ENCODE assay signal across 8 cellular contexts in genomic region chr6:71533939-71534379, GRCh38.
DNase-seq lines count a peak whose midpoint lies in the region; ATAC-seq and TF ChIP-seq lines count a peak whose summit lies in the region.

No MANE protein-coding gene starts in this region.

- peaks cover 53% of the 10 kb centered on the region for H3K4me1 Mint-ChIP-seq in Calu3 (ENCODE audit: low read depth, unreplicated experiment)
- peaks cover 17% of the 10 kb centered on the region for H3K4me1 Mint-ChIP-seq in brain

- H3K9me3 Mint-ChIP-seq in Calu3 (ENCODE audit: low read depth, unreplicated experiment) (no peaks in the 10 kb centered on the region), brain (no peaks in the 10 kb centered on the region)

- intact Hi-C loops in Calu3 (cut with micrococcal nuclease; ENCODE audit: unreplicated experiment), result loop anchor here (1.0 kb wide), 2 partner anchors 550 to 878 kb away; no protein-coding TSS in a partner anchor
- intact Hi-C loops in posterior vena cava (cut with DNase I), result loop anchor here in 1 of 2 donors (10.0 kb wide), 1 partner anchor 551 kb away; no protein-coding TSS in a partner anchor

- H3K27me3 Mint-ChIP-seq in Calu3 (ENCODE audit: unreplicated experiment), result no peaks in the 10 kb centered on the region
- no peaks in the 10 kb centered on the region for H3K27me3 Mint-ChIP-seq in brain

- no peak for ATAC-seq in HG03342 (IDR thresholded peaks at IDR 0.05; ENCODE audit: unreplicated experiment)

- H3K4me3 Mint-ChIP-seq in Calu3 (ENCODE audit: low read depth, unreplicated experiment), result no peak overlapping the region
- no peak overlapping the region for H3K4me3 Mint-ChIP-seq in brain

- CTCF ChIA-PET in Calu3 (lab: Charles Lee), result interaction anchor here (1.5 to 1.6 kb wide), 2 partner anchors 10 to 878 kb away, joined by 4 to 5 read pairs; no protein-coding TSS in a partner anchor

- H3K36me3 Mint-ChIP-seq in Calu3 (ENCODE audit: insufficient read depth, unreplicated experiment) (no peaks in the 10 kb centered on the region), brain (no peaks in the 10 kb centered on the region)

- TF ChIP-seq CTCF in Calu3 (IDR thresholded peaks at IDR 0.05; ENCODE audit: unreplicated experiment) (peak; percentile 77), brain (conservative IDR thresholded peaks at IDR 0.05) (peak; percentile 79 to 84)

- no peak for TF ChIP-seq EP300 in Ishikawa (IDR thresholded peaks at IDR 0.05; ENCODE audit: borderline replicate concordance)

- no TSS peak for BruUV-seq in Calu3 (replicated peaks; lab: Mats Ljungman, UMichigan)

- H3K27ac Mint-ChIP-seq in Calu3 (ENCODE audit: unreplicated experiment) (no peak overlapping the region), brain (no peak overlapping the region)

- DNase-seq in Calu3 (peak; percentile 49), midbrain (lab: John Stamatoyannopoulos, UW) (peak; percentile 15), NCI-H1436 treated with DMSO at 0.1 percent for 48 hours (lab: John Stamatoyannopoulos, UW) (no peak), posterior vena cava (ENCODE audit: low spot score) (no peak)
- no peak for DNase-seq in activated CD4-positive, CD25-positive, alpha-beta regulatory T cell treated with anti-CD3 and anti-CD28 coated beads, Interleukin-2, amount 50 U/mL, for 72 hours

- TF ChIP-seq RAD21 in Ishikawa (IDR thresholded peaks at IDR 0.05; ENCODE audit: low read depth), result peak; percentile 75

TF ChIP-seq in Ishikawa, 13 proteins besides CTCF, POLR2A, EP300 and RAD21:
- TF ChIP-seq ZBTB7A (IDR thresholded peaks at IDR 0.05; ENCODE audit: low read depth) (no peak), TAF1 (IDR thresholded peaks at IDR 0.05; ENCODE audit: low read depth) (no peak), TEAD4 (IDR thresholded peaks at IDR 0.05) (no peak), CREB1 (IDR thresholded peaks at IDR 0.05; ENCODE audit: low read depth) (no peak), YY1 (IDR thresholded peaks at IDR 0.05; ENCODE audit: low read depth) (no peak), MAX (IDR thresholded peaks at IDR 0.05) (no peak), CEBPB (IDR thresholded peaks at IDR 0.05) (no peak), NFIC (IDR thresholded peaks at IDR 0.05) (no peak), TCF12 (IDR thresholded peaks at IDR 0.05; ENCODE audit: low read depth) (no peak), EGR1 (IDR thresholded peaks at IDR 0.05) (no peak), FOXM1 (IDR thresholded peaks at IDR 0.05; ENCODE audit: borderline replicate concordance, low read depth) (no peak), USF1 (IDR thresholded peaks at IDR 0.05) (no peak)
- TF ChIP-seq, protein P1, sequence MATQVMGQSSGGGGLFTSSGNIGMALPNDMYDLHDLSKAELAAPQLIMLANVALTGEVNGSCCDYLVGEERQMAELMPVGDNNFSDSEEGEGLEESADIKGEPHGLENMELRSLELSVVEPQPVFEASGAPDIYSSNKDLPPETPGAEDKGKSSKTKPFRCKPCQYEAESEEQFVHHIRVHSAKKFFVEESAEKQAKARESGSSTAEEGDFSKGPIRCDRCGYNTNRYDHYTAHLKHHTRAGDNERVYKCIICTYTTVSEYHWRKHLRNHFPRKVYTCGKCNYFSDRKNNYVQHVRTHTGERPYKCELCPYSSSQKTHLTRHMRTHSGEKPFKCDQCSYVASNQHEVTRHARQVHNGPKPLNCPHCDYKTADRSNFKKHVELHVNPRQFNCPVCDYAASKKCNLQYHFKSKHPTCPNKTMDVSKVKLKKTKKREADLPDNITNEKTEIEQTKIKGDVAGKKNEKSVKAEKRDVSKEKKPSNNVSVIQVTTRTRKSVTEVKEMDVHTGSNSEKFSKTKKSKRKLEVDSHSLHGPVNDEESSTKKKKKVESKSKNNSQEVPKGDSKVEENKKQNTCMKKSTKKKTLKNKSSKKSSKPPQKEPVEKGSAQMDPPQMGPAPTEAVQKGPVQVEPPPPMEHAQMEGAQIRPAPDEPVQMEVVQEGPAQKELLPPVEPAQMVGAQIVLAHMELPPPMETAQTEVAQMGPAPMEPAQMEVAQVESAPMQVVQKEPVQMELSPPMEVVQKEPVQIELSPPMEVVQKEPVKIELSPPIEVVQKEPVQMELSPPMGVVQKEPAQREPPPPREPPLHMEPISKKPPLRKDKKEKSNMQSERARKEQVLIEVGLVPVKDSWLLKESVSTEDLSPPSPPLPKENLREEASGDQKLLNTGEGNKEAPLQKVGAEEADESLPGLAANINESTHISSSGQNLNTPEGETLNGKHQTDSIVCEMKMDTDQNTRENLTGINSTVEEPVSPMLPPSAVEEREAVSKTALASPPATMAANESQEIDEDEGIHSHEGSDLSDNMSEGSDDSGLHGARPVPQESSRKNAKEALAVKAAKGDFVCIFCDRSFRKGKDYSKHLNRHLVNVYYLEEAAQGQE (IDR thresholded peaks at IDR 0.05; ENCODE audit: low read depth), result no peak

Comparison
In these comparisons a context has a peak if more than half of its experiments do, and no peak if none do; other contexts are left out.
1. DNase-seq: peak in Calu3 (single experiment) and midbrain (single experiment); none in NCI-H1436 treated with DMSO at 0.1 percent for 48 hours (single experiment), activated CD4-positive, CD25-positive, alpha-beta regulatory T cell treated with anti-CD3 and anti-CD28 coated beads, Interleukin-2, amount 50 U/mL, for 72 hours (single experiment) and posterior vena cava (single experiment).